In genomic region chr5:9496801-9497200, GRCh38 we compare ENCODE assay signal across 28 cellular contexts.
"Had no signal": no experiment of that assay in that cellular context is flagged by ENCODE, and none has a peak within 500 bp of the region (broad histone marks: within the 10 kb centered on the region; RNA-seq: fewer than 3 reads in every experiment).

No MANE protein-coding gene starts in this region.

- H3K9me3 ChIP-seq: stomach, suprapubic skin, testis, thoracic aorta, thyroid gland, tibial artery, tibial nerve, transverse colon, upper lobe of left lung, upper lobe of right lung, uterus, vagina had no signal

- H3K4me1 Mint-ChIP-seq: stimulated activated effector memory CD8-positive, alpha-beta T cell treated with anti-CD3 and anti-CD28 coated beads, Interleukin-12 subunit alpha, Interleukin-12 subunit beta, amount 100 ng/mL, for 72 hours; stimulated activated memory B cell treated with anti-CD40 and anti-IgM and Interleukin-4, amounts not matched to agents 10 μg/mL and 1 μg/mL and 100 μg/mL, for 72 hours; stimulated activated naive B cell treated with anti-CD40 and anti-IgM and Interleukin-4, amounts not matched to agents 10 μg/mL and 1 μg/mL and 100 μg/mL, for 72 hours; stimulated activated naive CD8-positive, alpha-beta T cell treated with anti-CD3 and anti-CD28 coated beads, Interleukin-15, amount 100 ng/mL, for 72 hours had no signal

- ATAC-seq: stimulated activated effector memory CD8-positive, alpha-beta T cell treated with anti-CD3 and anti-CD28 coated beads, Interleukin-12 subunit alpha, Interleukin-12 subunit beta, amount 100 ng/mL, for 72 hours; stimulated activated memory B cell treated with anti-CD40 and anti-IgM and Interleukin-4, amounts not matched to agents 10 μg/mL and 1 μg/mL and 100 μg/mL, for 72 hours; stimulated activated naive B cell treated with anti-CD40 and anti-IgM and Interleukin-4, amounts not matched to agents 10 μg/mL and 1 μg/mL and 100 μg/mL, for 72 hours; stimulated activated naive CD8-positive, alpha-beta T cell treated with anti-CD3 and anti-CD28 coated beads, Interleukin-15, amount 100 ng/mL, for 72 hours; stimulated activated naive CD8-positive, alpha-beta T cell treated with anti-CD3 and anti-CD28 coated beads, Interleukin-15, Interleukin-2, amounts not matched to agents 100 U/mL and 50 U/mL, for 24 hours had no signal

- H3K4me3 ChIP-seq: stomach, suprapubic skin, testis, thoracic aorta, thyroid gland, tibial artery, tibial nerve, transverse colon, upper lobe of left lung, upper lobe of right lung, uterus, vagina had no signal

- H3K27me3 Mint-ChIP-seq: stimulated activated memory B cell treated with anti-CD40 and anti-IgM and Interleukin-4, amounts not matched to agents 10 μg/mL and 1 μg/mL and 100 μg/mL, for 72 hours; stimulated activated naive B cell treated with anti-CD40 and anti-IgM and Interleukin-4, amounts not matched to agents 10 μg/mL and 1 μg/mL and 100 μg/mL, for 72 hours; stimulated activated naive CD8-positive, alpha-beta T cell treated with anti-CD3 and anti-CD28 coated beads, Interleukin-15, amount 100 ng/mL, for 72 hours; stimulated activated naive CD8-positive, alpha-beta T cell treated with anti-CD3 and anti-CD28 coated beads, Interleukin-15, Interleukin-2, amounts not matched to agents 100 ng/mL and 50 ng/mL, for 24 hours; type B pancreatic cell had no signal

- H3K27me3 ChIP-seq: stomach, suprapubic skin, testis, tibial artery, tibial nerve, transverse colon, upper lobe of left lung, upper lobe of right lung, uterus, vagina had no signal

- DNase-seq: stimulated activated CD4-positive, alpha-beta T cell treated with anti-CD3 and anti-CD28 coated beads, Interleukin-2, amount 100 ng/mL, for 48 hours; stimulated activated CD4-positive, alpha-beta T cell treated with anti-CD3 and anti-CD28 coated beads, Interleukin-4, amount 100 ng/mL, for 1 hour; stimulated activated CD4-positive, alpha-beta T cell treated with anti-CD3 and anti-CD28 coated beads, Interleukin-4, amount 100 ng/mL, for 24 hours; stimulated activated CD4-positive, alpha-beta T cell treated with anti-CD3 and anti-CD28 coated beads, Interleukin-4, amount 100 ng/mL, for 4 hours; stimulated activated CD8-positive, alpha-beta memory T cell treated with anti-CD3 and anti-CD28 coated beads, Interleukin-4, amount 100 ng/mL, for 48 hours; stimulated activated naive B cell treated with anti-CD40 and anti-IgM and Interleukin-4, amounts not matched to agents 10 μg/mL and 1 μg/mL and 100 μg/mL, for 72 hours; stimulated activated naive CD4-positive, alpha-beta T cell; stimulated activated naive CD4-positive, alpha-beta T cell treated with Interleukin-2 at 50 U/mL for 16 hours; stimulated activated naive CD8-positive, alpha-beta T cell treated with anti-CD3 and anti-CD28 coated beads, Interleukin-15, amount 100 ng/mL, for 72 hours; stimulated activated naive CD8-positive, alpha-beta T cell treated with anti-CD3 and anti-CD28 coated beads, Interleukin-15, Interleukin-2, amounts not matched to agents 100 U/mL and 50 U/mL, for 24 hours; stomach; substantia nigra; testis; thyroid gland; tibial artery; transverse colon; trophoblast cell; upper lobe of right lung; uterus had no signal

- H3K36me3 ChIP-seq: stomach, suprapubic skin, thoracic aorta, thyroid gland, tibial artery, tibial nerve, transverse colon, upper lobe of left lung, upper lobe of right lung, uterus, vagina had no signal

- H3K27ac Mint-ChIP-seq: stimulated activated effector memory CD8-positive, alpha-beta T cell treated with anti-CD3 and anti-CD28 coated beads, Interleukin-12 subunit alpha, Interleukin-12 subunit beta, amount 100 ng/mL, for 72 hours; stimulated activated memory B cell treated with anti-CD40 and anti-IgM and Interleukin-4, amounts not matched to agents 10 μg/mL and 1 μg/mL and 100 μg/mL, for 72 hours; stimulated activated naive B cell treated with anti-CD40 and anti-IgM and Interleukin-4, amounts not matched to agents 10 μg/mL and 1 μg/mL and 100 μg/mL, for 72 hours; stimulated activated naive CD8-positive, alpha-beta T cell treated with anti-CD3 and anti-CD28 coated beads, Interleukin-15, Interleukin-2, amounts not matched to agents 100 ng/mL and 50 ng/mL, for 24 hours; type B pancreatic cell had no signal

- H3K4me1 ChIP-seq: stomach, suprapubic skin, testis, thyroid gland, tibial artery, transverse colon, upper lobe of left lung, upper lobe of right lung, uterus, vagina had no signal

- H3K27ac ChIP-seq: stomach, suprapubic skin, testis, thoracic aorta, thyroid gland, tibial artery, tibial nerve, transverse colon, upper lobe of left lung, upper lobe of right lung, uterus, vagina had no signal

- H3K9me3 Mint-ChIP-seq: stimulated activated effector memory CD8-positive, alpha-beta T cell treated with anti-CD3 and anti-CD28 coated beads, Interleukin-12 subunit alpha, Interleukin-12 subunit beta, amount 100 ng/mL, for 72 hours; stimulated activated memory B cell treated with anti-CD40 and anti-IgM and Interleukin-4, amounts not matched to agents 10 μg/mL and 1 μg/mL and 100 μg/mL, for 72 hours; stimulated activated naive CD8-positive, alpha-beta T cell treated with anti-CD3 and anti-CD28 coated beads, Interleukin-15, amount 100 ng/mL, for 72 hours; type B pancreatic cell had no signal

- H3K4me3 Mint-ChIP-seq: stimulated activated effector memory CD8-positive, alpha-beta T cell treated with anti-CD3 and anti-CD28 coated beads, Interleukin-12 subunit alpha, Interleukin-12 subunit beta, amount 100 ng/mL, for 72 hours; stimulated activated memory B cell treated with anti-CD40 and anti-IgM and Interleukin-4, amounts not matched to agents 10 μg/mL and 1 μg/mL and 100 μg/mL, for 72 hours; stimulated activated naive B cell treated with anti-CD40 and anti-IgM and Interleukin-4, amounts not matched to agents 10 μg/mL and 1 μg/mL and 100 μg/mL, for 72 hours; stimulated activated naive CD8-positive, alpha-beta T cell treated with anti-CD3 and anti-CD28 coated beads, Interleukin-15, amount 100 ng/mL, for 72 hours; stimulated activated naive CD8-positive, alpha-beta T cell treated with anti-CD3 and anti-CD28 coated beads, Interleukin-15, Interleukin-2, amounts not matched to agents 100 ng/mL and 50 ng/mL, for 24 hours; type B pancreatic cell had no signal

- H3K36me3 Mint-ChIP-seq: stimulated activated effector memory CD8-positive, alpha-beta T cell treated with anti-CD3 and anti-CD28 coated beads, Interleukin-12 subunit alpha, Interleukin-12 subunit beta, amount 100 ng/mL, for 72 hours; stimulated activated memory B cell treated with anti-CD40 and anti-IgM and Interleukin-4, amounts not matched to agents 10 μg/mL and 1 μg/mL and 100 μg/mL, for 72 hours; stimulated activated naive B cell treated with anti-CD40 and anti-IgM and Interleukin-4, amounts not matched to agents 10 μg/mL and 1 μg/mL and 100 μg/mL, for 72 hours had no signal
